Comparison of ENCODE assay signal across 2 cellular contexts in genomic region chr6:4090043-4090442, GRCh38. TPM values are rescaled to one million over a fixed set of nuclear protein-coding genes. Genes with fewer than 3 reads are reported as not detected.
"Had no signal": no experiment of that assay in that cellular context is flagged by ENCODE, and none has a peak within 500 bp of the region (broad histone marks: within the 10 kb centered on the region; RNA-seq: fewer than 3 reads in every experiment).

No MANE protein-coding gene starts in this region.

RNA-seq across cellular contexts. Expression of gene FAM217A, which starts 11.1 kb away (rescaled TPM):
- total RNA-seq: G401, GM12878 had no signal
